Comparison of ENCODE assay signal across 32 cellular contexts in genomic region chr6:132684267-132684666, GRCh38. TPM values are rescaled to one million over a fixed set of nuclear protein-coding genes. Genes with fewer than 3 reads are reported as not detected.
"Had no signal": no experiment of that assay in that cellular context is flagged by ENCODE, and none has a peak within 500 bp of the region (broad histone marks: within the 10 kb centered on the region; RNA-seq: fewer than 3 reads in every experiment).

No MANE protein-coding gene starts in this region.

- H3K9me3 ChIP-seq: esophagus squamous epithelium, gastrocnemius medialis, mucosa of descending colon, tibial artery had no signal

- H3K4me1 Mint-ChIP-seq: activated naive CD4-positive, alpha-beta T cell treated with anti-CD3 and anti-CD28 coated beads, Interleukin-2, amount 50 U/mL, for 24 hours; naive B cell; stimulated activated effector memory CD8-positive, alpha-beta T cell treated with anti-CD3 and anti-CD28 coated beads, Interleukin-12 subunit alpha, Interleukin-12 subunit beta, amount 100 ng/mL, for 72 hours; stimulated activated naive CD8-positive, alpha-beta T cell treated with anti-CD3 and anti-CD28 coated beads, Interleukin-15, amount 100 ng/mL, for 72 hours had no signal

- DNase-seq: activated CD4-positive, alpha-beta T cell treated with anti-CD3 and anti-CD28 coated beads for 1 hour; activated CD4-positive, alpha-beta T cell treated with anti-CD3 and anti-CD28 coated beads, Interleukin-2, amount 50 U/mL, for 1 hour; activated CD8-positive, alpha-beta T cell treated with anti-CD3 and anti-CD28 coated beads, Interleukin-2, amount 10 ng/mL, durations not matched to agents 7 days and 5 days; activated gamma-delta T cell treated with Interleukin-2 at 50 U/mL for 16 hours; aorta; central memory CD4-positive, alpha-beta T cell; dorsolateral prefrontal cortex; effector memory CD8-positive, alpha-beta T cell; esophagus squamous epithelium; gastrocnemius medialis; hippocampal formation; left cardiac atrium; mucosa of descending colon; naive B cell; nucleus accumbens; right cardiac atrium; stimulated activated CD4-positive, alpha-beta T cell treated with anti-CD3 and anti-CD28 coated beads, Interleukin-2, amount 100 ng/mL, for 24 hours; stimulated activated naive CD8-positive, alpha-beta T cell treated with anti-CD3 and anti-CD28 coated beads, Interleukin-15, amount 100 ng/mL, for 72 hours; T-helper 9 cell; tibial artery had no signal

- H3K27ac ChIP-seq: brain microvascular endothelial cell, dorsolateral prefrontal cortex, esophagus squamous epithelium, gastrocnemius medialis, parathyroid adenoma, tibial artery had no signal

- H3K9ac ChIP-seq: parathyroid adenoma had no signal

- H3K79me2 ChIP-seq: parathyroid adenoma had no signal

- FAIRE-seq: colon, endothelial cell of umbilical vein had no signal

- ATAC-seq: activated CD8-positive, alpha-beta T cell treated with anti-CD3 and anti-CD28 coated beads, Interleukin-2, amount 10 ng/mL, durations not matched to agents 7 days and 5 days; effector memory CD8-positive, alpha-beta T cell; gastrocnemius medialis; mucosa of descending colon; right cardiac atrium; stimulated activated effector memory CD8-positive, alpha-beta T cell treated with anti-CD3 and anti-CD28 coated beads, Interleukin-12 subunit alpha, Interleukin-12 subunit beta, amount 100 ng/mL, for 72 hours; stimulated activated naive CD8-positive, alpha-beta T cell treated with anti-CD3 and anti-CD28 coated beads, Interleukin-15, amount 100 ng/mL, for 72 hours had no signal

- H3K27ac Mint-ChIP-seq: activated CD8-positive, alpha-beta T cell treated with anti-CD3 and anti-CD28 coated beads, Interleukin-2, amount 10 ng/mL, durations not matched to agents 7 days and 5 days; activated naive CD4-positive, alpha-beta T cell treated with anti-CD3 and anti-CD28 coated beads, Interleukin-2, amount 50 U/mL, for 24 hours; effector memory CD8-positive, alpha-beta T cell; memory B cell; stimulated activated effector memory CD8-positive, alpha-beta T cell treated with anti-CD3 and anti-CD28 coated beads, Interleukin-12 subunit alpha, Interleukin-12 subunit beta, amount 100 ng/mL, for 72 hours; stimulated activated naive CD8-positive, alpha-beta T cell treated with anti-CD3 and anti-CD28 coated beads, Interleukin-15, amount 100 ng/mL, for 72 hours had no signal

- H3K9me3 Mint-ChIP-seq: activated naive CD4-positive, alpha-beta T cell treated with anti-CD3 and anti-CD28 coated beads, Interleukin-2, amount 50 U/mL, for 24 hours; effector memory CD8-positive, alpha-beta T cell; naive B cell; stimulated activated effector memory CD8-positive, alpha-beta T cell treated with anti-CD3 and anti-CD28 coated beads, Interleukin-12 subunit alpha, Interleukin-12 subunit beta, amount 100 ng/mL, for 72 hours; stimulated activated naive CD8-positive, alpha-beta T cell treated with anti-CD3 and anti-CD28 coated beads, Interleukin-15, amount 100 ng/mL, for 72 hours had no signal

- H3K4me1 ChIP-seq: esophagus squamous epithelium, gastrocnemius medialis, parathyroid adenoma, tibial artery had no signal

- H3K27me3 ChIP-seq: brain microvascular endothelial cell, esophagus squamous epithelium, gastrocnemius medialis, tibial artery had no signal

- H2AFZ ChIP-seq: parathyroid adenoma had no signal

- H3K36me3 ChIP-seq: brain microvascular endothelial cell, esophagus squamous epithelium, gastrocnemius medialis, tibial artery had no signal

- H3K4me3 Mint-ChIP-seq: activated CD8-positive, alpha-beta T cell treated with anti-CD3 and anti-CD28 coated beads, Interleukin-2, amount 10 ng/mL, durations not matched to agents 7 days and 5 days; activated naive CD4-positive, alpha-beta T cell treated with anti-CD3 and anti-CD28 coated beads, Interleukin-2, amount 50 U/mL, for 24 hours; effector memory CD8-positive, alpha-beta T cell; memory B cell; naive B cell; stimulated activated effector memory CD8-positive, alpha-beta T cell treated with anti-CD3 and anti-CD28 coated beads, Interleukin-12 subunit alpha, Interleukin-12 subunit beta, amount 100 ng/mL, for 72 hours; stimulated activated naive CD8-positive, alpha-beta T cell treated with anti-CD3 and anti-CD28 coated beads, Interleukin-15, amount 100 ng/mL, for 72 hours had no signal

- H3K4me3 ChIP-seq: dorsolateral prefrontal cortex, esophagus squamous epithelium, gastrocnemius medialis, mucosa of descending colon, tibial artery had no signal

- H3K36me3 Mint-ChIP-seq: activated naive CD4-positive, alpha-beta T cell treated with anti-CD3 and anti-CD28 coated beads, Interleukin-2, amount 50 U/mL, for 24 hours; naive B cell; stimulated activated effector memory CD8-positive, alpha-beta T cell treated with anti-CD3 and anti-CD28 coated beads, Interleukin-12 subunit alpha, Interleukin-12 subunit beta, amount 100 ng/mL, for 72 hours had no signal

RNA-seq across cellular contexts. Expression of gene TAAR1, which starts 25.3 kb away (rescaled TPM):
- total RNA-seq: activated CD8-positive, alpha-beta T cell treated with anti-CD3 and anti-CD28 coated beads, Interleukin-2, amount 10 ng/mL, durations not matched to agents 7 days and 5 days; aorta; dorsolateral prefrontal cortex; endothelial cell of umbilical vein; esophagus squamous epithelium; gastrocnemius medialis; left cardiac atrium; liver; mucosa of descending colon; pulmonary artery endothelial cell; right cardiac atrium; skeletal muscle tissue; urinary bladder had no signal
- polyA plus RNA-seq: aorta, endothelial cell of umbilical vein, liver, neural cell, right cardiac atrium, urinary bladder had no signal

RNA-seq across cellular contexts. Expression of gene VNN1, which starts 29.6 kb away (rescaled TPM):
- total RNA-seq: activated CD8-positive, alpha-beta T cell treated with anti-CD3 and anti-CD28 coated beads, Interleukin-2, amount 10 ng/mL, durations not matched to agents 7 days and 5 days; endothelial cell of umbilical vein; pulmonary artery endothelial cell had no signal
- polyA plus RNA-seq: endothelial cell of umbilical vein, neural cell had no signal
